ENCODE assay signal across 18 cellular contexts in genomic region chr7:18859331-18859730, GRCh38.
DNase-seq lines count a peak whose midpoint lies in the region; ATAC-seq and TF ChIP-seq lines count a peak whose summit lies in the region.
"Had no signal": no experiment of that assay in that cellular context is flagged by ENCODE, and none has a peak within 500 bp of the region (broad histone marks: within the 10 kb centered on the region; RNA-seq: fewer than 3 reads in every experiment).

No MANE protein-coding gene starts in this region.

- H4K20me1 ChIP-seq in mammary epithelial cell (ENCODE audit: insufficient read depth, low read length) = no peaks in the 10 kb centered on the region
- H4K20me1 ChIP-seq in PC-3 (ENCODE audit: low read length) = no peaks in the 10 kb centered on the region

- BruUV-seq in mammary epithelial cell (replicated peaks; lab: Mats Ljungman, UMichigan) = no TSS peak
- BruUV-seq in MCF 10A (replicated peaks; lab: Mats Ljungman, UMichigan) = no TSS peak
- BruUV-seq in PC-3 (replicated peaks; lab: Mats Ljungman, UMichigan) = no TSS peak

- H3K4me2 ChIP-seq in mammary epithelial cell (ENCODE audit: insufficient read depth, low read depth, low read length) = no peak overlapping the region
- no peak overlapping the region for H3K4me2 ChIP-seq in PC-3 (ENCODE audit: low read length)

- H3K4me3 Mint-ChIP-seq in MCF 10A (ENCODE audit: unreplicated experiment) (no peak overlapping the region), immature natural killer cell (peak overlapping the region in 1 of 5 donors; percentile 2)

- H3K4me1 ChIP-seq in mammary epithelial cell (ENCODE audit: insufficient read depth, low read length) (peaks cover 4% of the 10 kb centered on the region), aorta (ENCODE audit: control insufficient read depth in 1 of 2, insufficient read depth in 2 of 2, low read length in 2 of 2) (peaks cover 0 to 2% of the 10 kb centered on the region in 2 donors), PC-3 (ENCODE audit: insufficient read depth, low read length) (no peaks in the 10 kb centered on the region)
- H3K4me1 ChIP-seq: colonic mucosa, lower lobe of right lung had no signal

- no peaks in the 10 kb centered on the region for H3K27me3 ChIP-seq in mammary epithelial cell (ENCODE audit: insufficient read depth, low read length)
- no peaks in the 10 kb centered on the region for H3K27me3 ChIP-seq in aorta (ENCODE audit: control insufficient read depth in 1 of 2, insufficient read depth in 2 of 2, low read length in 1 of 2)
- no peaks in the 10 kb centered on the region for H3K27me3 ChIP-seq in PC-3 (ENCODE audit: low read length)
- H3K27me3 ChIP-seq: colonic mucosa had no signal

- no peaks in the 10 kb centered on the region for H3K36me3 Mint-ChIP-seq in MCF 10A (ENCODE audit: insufficient read depth, unreplicated experiment)
- H3K36me3 Mint-ChIP-seq in immature natural killer cell = peaks cover 0 to 2% (median 0%) of the 10 kb centered on the region in 3 donors

- 0% methylated on average over 1 of the region's 1 CpG for WGBS in mammary epithelial cell (ENCODE audit: low coverage, missing lambda C conversion rate)
- 28 to 36% methylated on average over 1 of the region's 1 CpG for WGBS in aorta, 2 donors

- ATAC-seq in aorta (ENCODE audit: low FRiP score) (no peak), PC-3 (no peak)
- ATAC-seq: lower lobe of right lung had no signal

- DNase-seq in mammary epithelial cell = peak; percentile 49
- DNase-seq in MCF 10A (ENCODE audit: unreplicated experiment) = no peak
- DNase-seq in RPMI7951 (ENCODE audit: low read depth) = peak; percentile 62
- peak; percentile 1 for DNase-seq in central memory CD4-positive, alpha-beta T cell
- no peak for DNase-seq in immature natural killer cell
- DNase-seq in aorta = no peak
- DNase-seq in PC-3 = no peak
- DNase-seq: activated effector memory CD4-positive, alpha-beta T cell treated with anti-CD3 and anti-CD28 coated beads, Interleukin-2, amount 50 U/mL, for 16 hours; colonic mucosa; DMS79 treated with DMSO at 0.1 percent for 48 hours; KG1; lower lobe of right lung; NCI-H1092 treated with DMSO at 0.1 percent for 48 hours; NCI-H2081 treated with DMSO at 0.1 percent for 48 hours; NCI-H526; Right ventricle myocardium superior; stimulated activated CD4-positive, alpha-beta T cell treated with anti-CD3 and anti-CD28 coated beads, Interleukin-15, amount 100 ng/mL, for 24 hours had no signal

- no peaks in the 10 kb centered on the region for H3K9me2 ChIP-seq in PC-3 (replicated peaks; ENCODE audit: low read length)

- no peaks in the 10 kb centered on the region for H3K36me3 ChIP-seq in mammary epithelial cell (ENCODE audit: insufficient read depth, low read length)
- H3K36me3 ChIP-seq in aorta (ENCODE audit: control insufficient read depth in 1 of 2, insufficient read depth in 2 of 2, low read length in 1 of 2) = no peaks in the 10 kb centered on the region
- H3K36me3 ChIP-seq in PC-3 (ENCODE audit: low read depth, low read length) = no peaks in the 10 kb centered on the region
- H3K36me3 ChIP-seq: colonic mucosa, lower lobe of right lung, thoracic aorta had no signal

- POLR2A ChIA-PET in MCF 10A (lab: Yijun Ruan, JAX) = interaction anchor here (0.6 kb wide), 1 partner anchor 133 kb away, joined by 3 read pairs; no protein-coding TSS in a partner anchor
- POLR2A ChIA-PET in PC-3 (lab: Charles Lee; ENCODE audit: unreplicated experiment) = no interaction called here

- dilution Hi-C loops in mammary epithelial cell (cut with HindIII; ENCODE audit: low sequenced_read_pairs) = no loop called here

- no peak overlapping the region for H3K27ac Mint-ChIP-seq in MCF 10A (ENCODE audit: low read depth, unreplicated experiment)
- H3K27ac Mint-ChIP-seq in immature natural killer cell = no peak overlapping the region

- intact Hi-C loops in mammary epithelial cell (cut with micrococcal nuclease) = no loop called here
- intact Hi-C loops in MCF 10A (cut with micrococcal nuclease) = no loop called here
- intact Hi-C loops in aorta (cut with DNase I) = no loop called here
- intact Hi-C loops in PC-3 (cut with micrococcal nuclease) = no loop called here

- no peaks in the 10 kb centered on the region for H3F3A ChIP-seq in PC-3 (ENCODE audit: low read length, unreplicated experiment)

- H2AFZ ChIP-seq in mammary epithelial cell (ENCODE audit: low read depth, low read length) (no peak overlapping the region), PC-3 (ENCODE audit: low read length) (no peak overlapping the region)

- H3K27ac ChIP-seq in mammary epithelial cell (ENCODE audit: insufficient read depth, low read depth, low read length) = no peak overlapping the region
- no peak overlapping the region for H3K27ac ChIP-seq in aorta (ENCODE audit: low read depth in 1 of 2, low read length in 2 of 2)
- H3K27ac ChIP-seq in PC-3 (ENCODE audit: low read length) = no peak overlapping the region
- H3K27ac ChIP-seq: colonic mucosa, lower lobe of right lung had no signal

- no peak overlapping the region for H3K4me3 ChIP-seq in mammary epithelial cell (replicated peaks in 1 of 3; ENCODE audit: insufficient read depth in 1 of 3, low read depth in 2 of 3, low read length in 3 of 3)
- no peak overlapping the region for H3K4me3 ChIP-seq in aorta (ENCODE audit: low read length in 2 of 2)
- H3K4me3 ChIP-seq in PC-3 (ENCODE audit: low read length) = no peak overlapping the region
- H3K4me3 ChIP-seq: colonic mucosa, lower lobe of right lung, thoracic aorta had no signal

- H3K4me1 Mint-ChIP-seq in MCF 10A (ENCODE audit: insufficient read depth, unreplicated experiment) (peaks cover 26% of the 10 kb centered on the region), immature natural killer cell (peaks cover 6 to 8% of the 10 kb centered on the region in 2 donors)

- in situ Hi-C loops in mammary epithelial cell (cut with MboI; ENCODE audit: low sequenced_read_pairs in 2 of 2) = no loop called here

- H3K9me3 ChIP-seq in mammary epithelial cell (replicated peaks; ENCODE audit: insufficient read depth, low read length) (no peaks in the 10 kb centered on the region), aorta (ENCODE audit: control insufficient read depth, low read length) (no peaks in the 10 kb centered on the region), PC-3 (ENCODE audit: low read length) (no peaks in the 10 kb centered on the region)
- H3K9me3 ChIP-seq: colonic mucosa, lower lobe of right lung, thoracic aorta had no signal

- TF ChIP-seq CTCF in mammary epithelial cell (conservative IDR thresholded peaks at IDR 0.05 in 1 of 2, IDR thresholded peaks at IDR 0.05 in 1 of 2; ENCODE audit: extremely low read depth in 1 of 2, insufficient read depth in 1 of 2, low read depth in 1 of 2, low read length in 2 of 2) (no peak), MCF 10A (IDR thresholded peaks at IDR 0.05; ENCODE audit: unreplicated experiment) (no peak), PC-3 (conservative IDR thresholded peaks at IDR 0.05; ENCODE audit: low read depth, low read length) (no peak)

- CTCF ChIA-PET in mammary epithelial cell (lab: Charles Lee; ENCODE audit: low non-redundant PET) = no interaction called here
- CTCF ChIA-PET in MCF 10A (lab: Yijun Ruan, JAX) = interaction anchor here (1.0 kb wide), 1 partner anchor 105 kb away, joined by 3 read pairs; no protein-coding TSS in a partner anchor
- CTCF ChIA-PET in PC-3 (lab: Charles Lee) = interaction anchor here (0.6 kb wide), 1 partner anchor 32 kb away, joined by 3 read pairs; no protein-coding TSS in a partner anchor

- H3K9me3 Mint-ChIP-seq in MCF 10A (ENCODE audit: unreplicated experiment) = no peaks in the 10 kb centered on the region
- H3K9me3 Mint-ChIP-seq in immature natural killer cell = peaks cover 0 to 29% (median 2%) of the 10 kb centered on the region in 6 donors

- no peaks in the 10 kb centered on the region for H3K27me3 Mint-ChIP-seq in MCF 10A (ENCODE audit: insufficient read depth, unreplicated experiment)
- H3K27me3 Mint-ChIP-seq in immature natural killer cell (ENCODE audit: low read depth in 3 of 3) = peaks cover 0 to 1% (median 0%) of the 10 kb centered on the region in 3 donors

- H3K9ac ChIP-seq in mammary epithelial cell (ENCODE audit: insufficient read depth, low read length) = no peak overlapping the region
- no peak overlapping the region for H3K9ac ChIP-seq in PC-3 (ENCODE audit: low read length)

- H3K79me2 ChIP-seq in mammary epithelial cell (ENCODE audit: insufficient read depth, low read length) (no peaks in the 10 kb centered on the region), PC-3 (ENCODE audit: low read length) (no peaks in the 10 kb centered on the region)

Comparison
In these comparisons a context has a peak if more than half of its experiments do, and no peak if none do; other contexts are left out.
1. DNase-seq: peak in mammary epithelial cell (single experiment), RPMI7951 (single experiment) and central memory CD4-positive, alpha-beta T cell (single experiment); none in MCF 10A (single experiment), immature natural killer cell (0 of 3), aorta (0 of 2) and PC-3 (single experiment).